ENCODE assay signal across 14 cellular contexts in the genomic region with DNA sequence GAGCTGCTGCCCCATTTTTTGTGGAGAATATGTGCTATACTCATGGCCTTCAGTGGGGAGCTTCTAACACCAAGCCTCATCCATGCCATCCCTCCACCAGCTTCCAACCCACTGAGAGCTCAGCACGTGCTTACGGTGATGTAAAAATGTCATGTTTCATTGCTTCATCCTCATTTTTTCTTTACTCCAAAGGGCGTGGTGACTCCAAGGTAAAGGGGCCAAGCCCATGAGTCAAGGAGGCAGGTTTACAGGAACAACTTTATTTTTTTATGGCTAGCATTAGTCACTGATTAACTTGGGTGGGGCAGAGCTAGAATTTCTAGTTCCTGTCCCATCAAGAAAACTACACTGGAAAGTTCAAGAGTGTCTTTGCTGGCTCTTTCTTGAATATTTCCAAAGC. TPM values are rescaled to one million over a fixed set of nuclear protein-coding genes. Genes with fewer than 3 reads are reported as not detected.
DNase-seq lines count a peak whose midpoint lies in the region; ATAC-seq lines count a peak whose summit lies in the region.
"Had no signal": no experiment of that assay in that cellular context is flagged by ENCODE, and none has a peak within 500 bp of the region (broad histone marks: within the 10 kb centered on the region; RNA-seq: fewer than 3 reads in every experiment).

A gene with protein sequence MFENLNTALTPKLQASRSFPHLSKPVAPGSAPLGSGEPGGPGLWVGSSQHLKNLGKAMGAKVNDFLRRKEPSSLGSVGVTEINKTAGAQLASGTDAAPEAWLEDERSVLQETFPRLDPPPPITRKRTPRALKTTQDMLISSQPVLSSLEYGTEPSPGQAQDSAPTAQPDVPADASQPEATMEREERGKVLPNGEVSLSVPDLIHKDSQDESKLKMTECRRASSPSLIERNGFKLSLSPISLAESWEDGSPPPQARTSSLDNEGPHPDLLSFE (plus strand): TSS at position 346 of the 400 bp plus-strand sequence. CDS start 174 bp downstream, outside the sequence.

- H3K4me1 ChIP-seq in muscle layer of duodenum (ENCODE audit: control insufficient read depth in 1 of 2, insufficient read depth in 2 of 2, low read length in 2 of 2): no peaks in the 10 kb centered on the region

- H3K4me3 ChIP-seq in muscle layer of duodenum (ENCODE audit: low read depth in 1 of 2, low read length in 2 of 2): no peak within 1 kb of the TSS

- peak; percentile 87 for DNase-seq in A172 (ENCODE audit: low spot score)
- peak; percentile 60 for DNase-seq in M059J (ENCODE audit: low read depth)
- DNase-seq in epithelial cell of prostate (ENCODE audit: low read depth, low spot score): peak; percentile 79
- DNase-seq in cerebellar cortex (ENCODE audit: low spot score): no peak
- DNase-seq in ecto neural progenitor cell (ENCODE audit: low spot score): no peak
- DNase-seq in NCI-H2227 treated with DMSO at 0.1 percent for 48 hours (lab: John Stamatoyannopoulos, UW): no peak
- DNase-seq: activated naive CD4-positive, alpha-beta T cell treated with anti-CD3 and anti-CD28 coated beads for 36 hours; naive thymus-derived CD4-positive, alpha-beta T cell; NCI-H1417 treated with DMSO at 0.1 percent for 48 hours; NCI-H446 treated with DMSO at 0.1 percent for 48 hours; retina; stimulated activated CD4-positive, alpha-beta T cell treated with anti-CD3 and anti-CD28 coated beads, Interleukin-4, amount 100 ng/mL, for 24 hours had no signal

- ATAC-seq in GM21526 (IDR thresholded peaks at IDR 0.05; ENCODE audit: low FRiP score, unreplicated experiment): no peak
- ATAC-seq: naive thymus-derived CD4-positive, alpha-beta T cell had no signal

- H3K9me3 ChIP-seq in muscle layer of duodenum (ENCODE audit: control insufficient read depth in 1 of 2, low read length in 2 of 2): no peaks in the 10 kb centered on the region

- no peaks in the 10 kb centered on the region for H3K27me3 ChIP-seq in muscle layer of duodenum (ENCODE audit: low read depth, low read length)

- H3K27ac ChIP-seq in epithelial cell of prostate (peak within 1 kb of the TSS; percentile 79), muscle layer of duodenum (ENCODE audit: low read length) (peak within 1 kb of the TSS; percentile 60)

- H3K36me3 ChIP-seq in muscle layer of duodenum (ENCODE audit: control insufficient read depth in 1 of 2, insufficient read depth in 2 of 2, low read length in 2 of 2): no peaks in the 10 kb centered on the region

RNA-seq across cellular contexts. Expression of the gene that starts here (rescaled TPM):
- total RNA-seq in A172 (2014; rRNA removed; shearing (Covaris generic)): 1.9 and 2.9 TPM in 2 replicates
- total RNA-seq in M059J (2014; rRNA removed; shearing (Covaris generic)): 2.2 and 2.6 TPM in 2 replicates

Comparison
In these comparisons a context has a peak if more than half of its experiments do, and no peak if none do; other contexts are left out.
1. DNase-seq: peak in A172 (single experiment), M059J (single experiment) and epithelial cell of prostate (single experiment); none in cerebellar cortex (single experiment), ecto neural progenitor cell (single experiment) and NCI-H2227 treated with DMSO at 0.1 percent for 48 hours (single experiment).